Comparison of ENCODE assay signal across 23 cellular contexts in genomic region chr2:147933931-147934330, GRCh38.
"Had no signal": no experiment of that assay in that cellular context is flagged by ENCODE, and none has a peak within 500 bp of the region (broad histone marks: within the 10 kb centered on the region; RNA-seq: fewer than 3 reads in every experiment).

No MANE protein-coding gene starts in this region.

- FAIRE-seq: RCC 7860 had no signal

- DNase-seq: IMR-90, Karpas-422, KG1, MG63, NCI-H1092, NCI-H1105 treated with DMSO at 0.1 percent for 48 hours, NCI-H1436, NCI-H187, NCI-H2029, NCI-H2081 treated with DMSO at 0.1 percent for 48 hours, NCI-H2171, NCI-H226, NCI-H446, NCI-H510A, NCI-H524 treated with DMSO at 0.1 percent for 48 hours, NCI-H69, NCI-H774, Right ventricle myocardium superior, RPMI8226, SIG-M5 had no signal

- H3K9me3 ChIP-seq: MG63, SJSA1 had no signal

- H3K27ac ChIP-seq: SJSA1, SK-N-MC had no signal

- H3K4me1 ChIP-seq: SJSA1 had no signal

- H3K27me3 ChIP-seq: MG63, SJSA1 had no signal

- H3K4me3 ChIP-seq: MG63, SJSA1, SK-N-MC had no signal
